1 cellular context compared by ENCODE assay signal in the genomic region with DNA sequence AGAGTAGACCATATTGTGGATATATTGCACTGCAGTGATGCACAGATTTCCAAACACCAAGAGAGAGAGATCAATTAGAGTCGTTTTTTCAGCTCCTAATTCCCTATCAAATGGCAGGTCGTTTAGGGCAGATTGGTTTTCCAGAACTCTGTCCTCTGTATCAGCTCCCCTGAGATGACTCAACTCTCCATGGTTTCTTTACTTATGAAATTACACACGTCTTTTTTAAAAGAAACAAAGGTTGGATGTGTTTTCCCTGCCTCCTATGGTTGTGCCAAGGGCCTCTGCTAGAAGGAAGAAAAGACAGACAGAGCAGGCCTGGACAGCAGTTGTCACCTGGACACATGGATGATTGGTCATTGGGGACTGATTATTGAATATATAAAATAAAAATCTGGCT.
TF ChIP-seq lines count a peak whose summit lies in the region.

No MANE protein-coding gene starts in this region.

TF ChIP-seq in WTC11, 78 proteins besides CTCF, POLR2A, EP300 and RAD21 (continued from another document):
- TF ChIP-seq, protein P1, sequence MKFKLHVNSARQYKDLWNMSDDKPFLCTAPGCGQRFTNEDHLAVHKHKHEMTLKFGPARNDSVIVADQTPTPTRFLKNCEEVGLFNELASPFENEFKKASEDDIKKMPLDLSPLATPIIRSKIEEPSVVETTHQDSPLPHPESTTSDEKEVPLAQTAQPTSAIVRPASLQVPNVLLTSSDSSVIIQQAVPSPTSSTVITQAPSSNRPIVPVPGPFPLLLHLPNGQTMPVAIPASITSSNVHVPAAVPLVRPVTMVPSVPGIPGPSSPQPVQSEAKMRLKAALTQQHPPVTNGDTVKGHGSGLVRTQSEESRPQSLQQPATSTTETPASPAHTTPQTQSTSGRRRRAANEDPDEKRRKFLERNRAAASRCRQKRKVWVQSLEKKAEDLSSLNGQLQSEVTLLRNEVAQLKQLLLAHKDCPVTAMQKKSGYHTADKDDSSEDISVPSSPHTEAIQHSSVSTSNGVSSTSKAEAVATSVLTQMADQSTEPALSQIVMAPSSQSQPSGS (CRISPR knock-in tag; IDR thresholded peaks at IDR 0.05; ENCODE audit: borderline replicate concordance, low read depth), result no peak
- no peak for TF ChIP-seq MYBL2 (CRISPR knock-in tag; IDR thresholded peaks at IDR 0.05)
- TF ChIP-seq NR3C1 (CRISPR knock-in tag; conservative IDR thresholded peaks at IDR 0.05; ENCODE audit: low read depth), result no peak
- no peak for TF ChIP-seq ZNF121 (CRISPR knock-in tag; IDR thresholded peaks at IDR 0.05)
- no peak for TF ChIP-seq NR1H2 (CRISPR knock-in tag; IDR thresholded peaks at IDR 0.05)
- TF ChIP-seq, protein P2, sequence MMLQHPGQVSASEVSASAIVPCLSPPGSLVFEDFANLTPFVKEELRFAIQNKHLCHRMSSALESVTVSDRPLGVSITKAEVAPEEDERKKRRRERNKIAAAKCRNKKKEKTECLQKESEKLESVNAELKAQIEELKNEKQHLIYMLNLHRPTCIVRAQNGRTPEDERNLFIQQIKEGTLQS (CRISPR knock-in tag; conservative IDR thresholded peaks at IDR 0.05), result no peak
